Comparison of ENCODE assay signal across 13 cellular contexts in genomic region chr1:203075249-203076030, GRCh38. TPM values are rescaled to one million over a fixed set of nuclear protein-coding genes. Genes with fewer than 3 reads are reported as not detected.
DNase-seq lines count a peak whose midpoint lies in the region; ATAC-seq, FAIRE-seq and TF ChIP-seq lines count a peak whose summit lies in the region.
"Had no signal": no experiment of that assay in that cellular context is flagged by ENCODE, and none has a peak within 500 bp of the region (broad histone marks: within the 10 kb centered on the region; RNA-seq: fewer than 3 reads in every experiment).

No MANE protein-coding gene starts in this region.

- H3K4me1 Mint-ChIP-seq in T-helper 17 cell = peaks cover 17% of the 10 kb centered on the region

- intact Hi-C loops in left ventricle myocardium inferior (cut with micrococcal nuclease) = no loop called here
- intact Hi-C loops in pancreas (cut with DNase I) = no loop called here

- H3K27me3 Mint-ChIP-seq in T-helper 17 cell = peaks cover 76% of the 10 kb centered on the region

- H3K27ac ChIP-seq in left ventricle myocardium inferior (replicated peaks) (no peak overlapping the region), pancreas (no peak overlapping the region)
- H3K27ac ChIP-seq: cardiac muscle cell had no signal

- TF ChIP-seq CTCF in left ventricle myocardium inferior (IDR thresholded peaks at IDR 0.05; ENCODE audit: borderline replicate concordance) (no peak), pancreas (IDR thresholded peaks at IDR 0.05) (no peak)

- H3K9me3 ChIP-seq in T-helper 17 cell (ENCODE audit: control insufficient read depth, low read length, poor library complexity, severe bottlenecking) = no peaks in the 10 kb centered on the region
- no peaks in the 10 kb centered on the region for H3K9me3 ChIP-seq in left ventricle myocardium inferior (replicated peaks)
- H3K9me3 ChIP-seq in pancreas = no peaks in the 10 kb centered on the region
- H3K9me3 ChIP-seq in MG63 = no peaks in the 10 kb centered on the region

- H3K4me3 ChIP-seq in left ventricle myocardium inferior (peak overlapping the region; percentile 57), pancreas (peak overlapping the region in 2 of 4 donors; percentile 5 to 37), MG63 (no peak overlapping the region)
- H3K4me3 ChIP-seq: cardiac muscle cell, GM12878 had no signal

- DNase-seq in CD1c-positive myeloid dendritic cell (ENCODE audit: extremely low spot score) = peak; percentile 38
- DNase-seq in T-helper 17 cell = no peak
- no peak for DNase-seq in left ventricle myocardium inferior
- no peak for DNase-seq in pancreas
- DNase-seq in NCI-H2171 treated with DMSO at 0.1 percent for 48 hours (lab: John Stamatoyannopoulos, UW) = no peak
- no peak for DNase-seq in MG63
- DNase-seq in stimulated activated CD4-positive, alpha-beta T cell treated with anti-CD3 and anti-CD28 coated beads, Interleukin-12 subunit alpha, Interleukin-12 subunit beta, amount 100 ng/mL, for 4 hours = no peak
- no peak for DNase-seq in NCI-H524 treated with DMSO at 0.1 percent for 48 hours (lab: John Stamatoyannopoulos, UW)
- DNase-seq: CD4-positive, alpha-beta memory T cell; NCI-H2107 had no signal

- H3K27me3 ChIP-seq in left ventricle myocardium inferior (ENCODE audit: low read depth) (peaks cover 25% of the 10 kb centered on the region), pancreas (peaks cover 0 to 7% (median 0%) of the 10 kb centered on the region in 4 donors), MG63 (no peaks in the 10 kb centered on the region)

- H3K4me1 ChIP-seq in left ventricle myocardium inferior (peaks cover 26% of the 10 kb centered on the region), pancreas (no peaks in the 10 kb centered on the region)

- H3K4me3 Mint-ChIP-seq in T-helper 17 cell = no peak overlapping the region

- 10 to 18% methylated on average over 47 to 56 of the region's 56 CpGs for WGBS in pancreas, 2 donors

- H3K36me3 ChIP-seq in left ventricle myocardium inferior = peaks cover 9% of the 10 kb centered on the region
- no peaks in the 10 kb centered on the region for H3K36me3 ChIP-seq in pancreas
- H3K36me3 ChIP-seq in MG63 = no peaks in the 10 kb centered on the region

- peaks cover 15% of the 10 kb centered on the region for H3K36me3 Mint-ChIP-seq in T-helper 17 cell (ENCODE audit: low read depth)
- H3K36me3 Mint-ChIP-seq: CD4-positive, alpha-beta memory T cell had no signal

- ATAC-seq in T-helper 17 cell = peak; percentile 33
- peak in 3 of 4 donors; percentile 44 to 62 (median 61) for ATAC-seq in pancreas
- ATAC-seq: GM12878 had no signal

- H3K27ac Mint-ChIP-seq in T-helper 17 cell = no peak overlapping the region

- no peak for FAIRE-seq in pancreas (lab: Jason Lieb, UNC)
- FAIRE-seq: GM12878 had no signal

RNA-seq across cellular contexts. Expression of gene MYOG, which starts 10.4 kb away (rescaled TPM):
- total RNA-seq in T-helper 17 cell (not detected), left ventricle myocardium inferior (not detected), pancreas (not detected)
- polyA plus RNA-seq in pancreas = under 1 TPM in 1 of 2 donors, not detected in 1; 0.07 TPM
- not detected in 2 replicates for total RNA-seq in MG63 (2014; rRNA removed; shearing (Covaris generic); ENCODE audit: low replicate concordance)
- total RNA-seq: CD4-positive, alpha-beta memory T cell; GM12878; H4 had no signal
- polyA plus RNA-seq: cardiac muscle cell; CD4-positive, alpha-beta memory T cell; GM12878 had no signal

RNA-seq across cellular contexts. Expression of gene PPFIA4, which starts 49.1 kb away (rescaled TPM):
- 1 to 10 TPM in 1 of 2 donors, under 1 TPM in 1; 0.81 to 1.5 TPM for total RNA-seq in T-helper 17 cell
- 24.8 TPM for total RNA-seq in left ventricle myocardium inferior
- total RNA-seq in pancreas = under 1 TPM; 0.09 to 0.53 (median 0.34) TPM
- polyA plus RNA-seq in pancreas = under 1 TPM; 0.30 to 0.82 TPM
- total RNA-seq in MG63 (2014; rRNA removed; shearing (Covaris generic); ENCODE audit: low replicate concordance) = 0.39 and 1.2 TPM in 2 replicates
- polyA plus RNA-seq: CD4-positive, alpha-beta memory T cell had no signal

RNA-seq across cellular contexts. Expression of gene ADORA1, which starts 52.1 kb away (rescaled TPM):
- under 1 TPM; 0.15 to 0.18 TPM for total RNA-seq in T-helper 17 cell
- 16.4 TPM for total RNA-seq in left ventricle myocardium inferior
- 10 to 100 TPM in 3 of 6 donors, 1 to 10 TPM in 3; 8.1 to 19.3 (median 12.7) TPM for total RNA-seq in pancreas
- 10 to 100 TPM; 14.8 to 19.7 TPM for polyA plus RNA-seq in pancreas
- total RNA-seq in MG63 (2014; rRNA removed; shearing (Covaris generic); ENCODE audit: low replicate concordance) = 0.94 and 1.5 TPM in 2 replicates
- total RNA-seq: CD4-positive, alpha-beta memory T cell; GM12878 had no signal
- polyA plus RNA-seq: GM12878 had no signal

Comparison
In these comparisons a context has a peak if more than half of its experiments do, and no peak if none do; other contexts are left out.
1. RNA of gene PPFIA4, which starts 49.1 kb away (total RNA-seq): 24.8 TPM in left ventricle myocardium inferior (single experiment); 0.81 to 1.5 TPM in T-helper 17 cell, 0.39 to 1.2 TPM in MG63 and 0.09 to 0.53 TPM in pancreas; every median in the first group is over 10 times any median in the second.